11 cellular contexts compared by ENCODE assay signal in genomic region chr3:192830279-192831110, GRCh38.
DNase-seq lines count a peak whose midpoint lies in the region; ATAC-seq and TF ChIP-seq lines count a peak whose summit lies in the region.
"Had no signal": no experiment of that assay in that cellular context is flagged by ENCODE, and none has a peak within 500 bp of the region (broad histone marks: within the 10 kb centered on the region; RNA-seq: fewer than 3 reads in every experiment).

No MANE protein-coding gene starts in this region.

- H3K27ac ChIP-seq in A673 (ENCODE audit: low read depth, low read length, poor library complexity, severe bottlenecking) = no peak overlapping the region
- no peak overlapping the region for H3K27ac ChIP-seq in H9 (ENCODE audit: insufficient read length, low read depth, low read length)
- no peak overlapping the region for H3K27ac ChIP-seq in RWPE1
- H3K27ac ChIP-seq: breast epithelium had no signal

- no peak overlapping the region for H3T11ph ChIP-seq in H9 (ENCODE audit: low read length)

- 0 out of 7 replicates have a peak overlapping the region, but pooled peaks of 1 of the 3 experiments have one; percentile 72 for H3K27ac Mint-ChIP-seq in H9
- no peak overlapping the region for H3K27ac Mint-ChIP-seq in T-helper 2 cell treated with Interferon-gamma antibody and Interleukin-4, amounts not matched to agents 5 μg/mL and 100 μg/mL, for 36 hours

- H3K4ac ChIP-seq in H9 (ENCODE audit: low read depth, low read length) = no peak overlapping the region

- no peak overlapping the region for H2AK5ac ChIP-seq in H9 (ENCODE audit: insufficient read length, low read length)

- no peak overlapping the region for H2BK15ac ChIP-seq in H9 (ENCODE audit: low read depth, low read length)

- no peak overlapping the region for H3K4me3 Mint-ChIP-seq in H9
- no peak overlapping the region for H3K4me3 Mint-ChIP-seq in T-helper 2 cell treated with Interferon-gamma antibody and Interleukin-4, amounts not matched to agents 5 μg/mL and 100 μg/mL, for 36 hours

- peak; percentile 59 for ATAC-seq in GM19035 (IDR thresholded peaks at IDR 0.05; ENCODE audit: unreplicated experiment)
- peak; percentile 55 for ATAC-seq in HG03175 (IDR thresholded peaks at IDR 0.05; ENCODE audit: unreplicated experiment)

- no peaks in the 10 kb centered on the region for H3K79me1 ChIP-seq in H9 (ENCODE audit: insufficient read depth, low read depth, low read length, poor library complexity, severe bottlenecking)

- peaks cover 8% of the 10 kb centered on the region; the same call in 1 of the 2 replicates for H3K79me2 ChIP-seq in H9 (ENCODE audit: insufficient read depth, low read length)

- POLR2A ChIA-PET in A673 (lab: Charles Lee; ENCODE audit: low non-redundant PET) = interaction anchor here (0.6 kb wide), 1 partner anchor 1547 kb away, joined by 3 read pairs; no protein-coding TSS in a partner anchor
- POLR2A ChIA-PET in RWPE1 (lab: Yijun Ruan, JAX; ENCODE audit: low non-redundant PET) = no interaction called here

- no peak overlapping the region for H4K5ac ChIP-seq in H9 (ENCODE audit: insufficient read length, low read depth, low read length)

- no peak overlapping the region for H3K4me3 ChIP-seq in A673 (ENCODE audit: low read depth, low read length, poor library complexity, severe bottlenecking)
- H3K4me3 ChIP-seq: breast epithelium, gastroesophageal sphincter had no signal

- H3K9me3 Mint-ChIP-seq in H9 = no peaks in the 10 kb centered on the region
- no peaks in the 10 kb centered on the region for H3K9me3 Mint-ChIP-seq in T-helper 2 cell treated with Interferon-gamma antibody and Interleukin-4, amounts not matched to agents 5 μg/mL and 100 μg/mL, for 36 hours

- CTCF ChIA-PET in A673 (lab: Charles Lee) = no interaction called here
- CTCF ChIA-PET in RWPE1 (lab: Yijun Ruan, JAX) = interaction anchor here (1.4 kb wide), 1 partner anchor 11 kb away, joined by 5 read pairs; no protein-coding TSS in a partner anchor

- peaks cover 0 to 7% (median 2%) of the 10 kb centered on the region in 3 experiments; a peak in 4 of 7 replicates for H3K36me3 Mint-ChIP-seq in H9 (ENCODE audit: insufficient read depth in 1 of 3, low read depth in 3 of 3)
- peaks cover 1% of the 10 kb centered on the region for H3K36me3 Mint-ChIP-seq in T-helper 2 cell treated with Interferon-gamma antibody and Interleukin-4, amounts not matched to agents 5 μg/mL and 100 μg/mL, for 36 hours (ENCODE audit: low read depth)

- H2AFZ ChIP-seq in H9 (ENCODE audit: low read length) = no peak overlapping the region

- TF ChIP-seq CTCF in A673 (conservative IDR thresholded peaks at IDR 0.05; ENCODE audit: low read depth, low read length) (no peak), H9 (conservative IDR thresholded peaks at IDR 0.05) (no peak), RWPE1 (conservative IDR thresholded peaks at IDR 0.05; ENCODE audit: low read depth) (no peak)

- H3K56ac ChIP-seq in H9 (ENCODE audit: insufficient read length, low read depth, low read length) = no peak overlapping the region

- no peak overlapping the region for H2BK120ac ChIP-seq in H9 (ENCODE audit: low read depth, low read length, poor library complexity, severe bottlenecking)

- no peak overlapping the region for H4K8ac ChIP-seq in H9 (replicated peaks; ENCODE audit: insufficient read length, low read depth, low read length)

- H3K27me3 ChIP-seq in A673 (replicated peaks; ENCODE audit: insufficient read depth, low read depth, low read length, poor library complexity) = no peaks in the 10 kb centered on the region
- H3K27me3 ChIP-seq in H9 (ENCODE audit: insufficient read depth, low read length) = no peaks in the 10 kb centered on the region
- H3K27me3 ChIP-seq: breast epithelium, gastroesophageal sphincter had no signal

- H2BK5ac ChIP-seq in H9 (ENCODE audit: insufficient read length, low read length) = no peak overlapping the region

- intact Hi-C loops in A673 (cut with micrococcal nuclease; ENCODE audit: unreplicated experiment) = no loop called here

- no peaks in the 10 kb centered on the region for H3K23me2 ChIP-seq in H9 (ENCODE audit: insufficient read length, low read depth, low read length, poor library complexity, severe bottlenecking)

- no peak overlapping the region for H2BK12ac ChIP-seq in H9 (ENCODE audit: insufficient read length, low read depth, low read length)

- no peak overlapping the region for H3K14ac ChIP-seq in H9 (ENCODE audit: insufficient read depth, low read length)

- WGBS in H9 (ENCODE audit: extremely low coverage, insufficient read length, low lambda C conversion rate) = no CpG with 5 or more reads among the region's 7 CpGs

- no peak overlapping the region for H3K4me2 ChIP-seq in H9 (ENCODE audit: insufficient read depth, insufficient read length, low read length)

- no TSS peak for BruUV-seq in A673 (replicated peaks; lab: Mats Ljungman, UMichigan)

- no peaks in the 10 kb centered on the region for H3K27me3 Mint-ChIP-seq in H9 (ENCODE audit: low read depth)
- no peaks in the 10 kb centered on the region for H3K27me3 Mint-ChIP-seq in T-helper 2 cell treated with Interferon-gamma antibody and Interleukin-4, amounts not matched to agents 5 μg/mL and 100 μg/mL, for 36 hours (ENCODE audit: low read depth)

- H3K9ac ChIP-seq in H9 (ENCODE audit: extremely low read depth, insufficient read length, low read length) = no peak overlapping the region

- DNase-seq in A673 (ENCODE audit: low spot score) = peak; percentile 30
- peak; percentile 4 for DNase-seq in OCI-M2 (lab: John Stamatoyannopoulos, UW; ENCODE audit: unreplicated experiment)
- DNase-seq in H9 = no peak
- DNase-seq in T-helper 2 cell treated with Interferon-gamma antibody and Interleukin-4, amounts not matched to agents 5 μg/mL and 100 μg/mL, for 36 hours (ENCODE audit: low spot score) = no peak
- DNase-seq in NCI-H1436 treated with DMSO at 0.1 percent for 48 hours (lab: John Stamatoyannopoulos, UW) = no peak
- DNase-seq in RWPE1 (ENCODE audit: low spot score) = no peak
- DNase-seq: C1 segment of cervical spinal cord had no signal

- H4K20me1 ChIP-seq in H9 (ENCODE audit: control insufficient read depth, insufficient read depth, insufficient read length) = no peaks in the 10 kb centered on the region

- no peaks in the 10 kb centered on the region for H3K36me3 ChIP-seq in A673 (ENCODE audit: insufficient read depth, low read length, poor library complexity, severe bottlenecking)
- H3K36me3 ChIP-seq: breast epithelium, gastroesophageal sphincter had no signal

- no peak overlapping the region for H2BK20ac ChIP-seq in H9 (ENCODE audit: low read depth, low read length, poor library complexity, severe bottlenecking)

- no peak overlapping the region for H3K23ac ChIP-seq in H9 (ENCODE audit: insufficient read length, low read depth, low read length)

- H4K91ac ChIP-seq in H9 (ENCODE audit: insufficient read length, low read depth, low read length) = no peak overlapping the region

- no peaks in the 10 kb centered on the region for H3K9me3 ChIP-seq in A673 (ENCODE audit: low read depth, low read length, poor library complexity, severe bottlenecking)
- H3K9me3 ChIP-seq in H9 (ENCODE audit: control insufficient read depth, low read depth, low read length) = no peaks in the 10 kb centered on the region
- H3K9me3 ChIP-seq: breast epithelium, gastroesophageal sphincter had no signal

- no peak overlapping the region for H3K18ac ChIP-seq in H9 (ENCODE audit: insufficient read length, low read depth, low read length)

- peaks cover 15 to 29% of the 10 kb centered on the region in 2 experiments for H3K4me1 Mint-ChIP-seq in H9
- H3K4me1 Mint-ChIP-seq in T-helper 2 cell treated with Interferon-gamma antibody and Interleukin-4, amounts not matched to agents 5 μg/mL and 100 μg/mL, for 36 hours (ENCODE audit: low read depth) = peaks cover 13% of the 10 kb centered on the region

- H3K4me1 ChIP-seq in A673 (ENCODE audit: insufficient read depth, low read length, poor library complexity, severe bottlenecking) = peaks cover 42% of the 10 kb centered on the region
- H3K4me1 ChIP-seq in H9 (ENCODE audit: insufficient read depth, low read length) = peaks cover 6% of the 10 kb centered on the region

Comparison
In these comparisons a context has a peak if more than half of its experiments do, and no peak if none do; other contexts are left out.
1. DNase-seq: peak in A673 (single experiment) and OCI-M2 (single experiment); none in H9 (single experiment), T-helper 2 cell treated with Interferon-gamma antibody and Interleukin-4, amounts not matched to agents 5 μg/mL and 100 μg/mL, for 36 hours (single experiment), NCI-H1436 treated with DMSO at 0.1 percent for 48 hours (single experiment) and RWPE1 (single experiment).